8 cellular contexts compared by ENCODE assay signal in the genomic region with DNA sequence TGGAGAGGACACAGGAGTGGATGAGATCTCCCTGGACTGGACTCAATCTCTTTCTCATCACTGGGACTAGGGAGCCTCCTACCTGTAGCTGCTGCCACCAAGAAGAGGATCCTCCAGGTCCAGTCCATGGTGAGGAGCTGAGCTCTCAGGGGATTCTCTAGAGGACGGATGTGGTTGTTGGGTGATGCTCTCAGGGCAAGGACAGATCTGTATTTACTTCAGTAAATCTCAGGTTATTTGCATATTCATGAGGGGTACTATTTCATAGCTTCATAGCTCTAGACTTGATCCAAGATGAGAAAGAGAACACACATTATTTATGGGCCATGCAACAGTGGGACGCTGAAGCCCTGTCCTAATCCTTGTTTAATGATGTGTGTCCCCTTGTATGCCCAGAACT.
DNase-seq lines count a peak whose midpoint lies in the region; ATAC-seq lines count a peak whose summit lies in the region.
"Not testable (repeated sequence)": the region's sequence is repeated elsewhere in the genome, so short reads cannot be mapped to it uniquely, and the experiment has no call there.

No MANE protein-coding gene starts in this region.

- ATAC-seq in GM18517 (IDR thresholded peaks at IDR 0.05; ENCODE audit: unreplicated experiment): peak; percentile 87
- ATAC-seq in GM19351 (IDR thresholded peaks at IDR 0.05; ENCODE audit: unreplicated experiment): peak; percentile 76
- peak; percentile 78 for ATAC-seq in GM21528 (IDR thresholded peaks at IDR 0.05; ENCODE audit: low FRiP score, unreplicated experiment)
- peak; percentile 83 for ATAC-seq in HG02840 (IDR thresholded peaks at IDR 0.05; ENCODE audit: low FRiP score, unreplicated experiment)
- peak; percentile 60 for ATAC-seq in HG03103 (IDR thresholded peaks at IDR 0.05; ENCODE audit: low read depth, unreplicated experiment)
- peak; percentile 80 for ATAC-seq in HG03521 (IDR thresholded peaks at IDR 0.05; ENCODE audit: unreplicated experiment)
- peak; percentile 68 for ATAC-seq in activated naive CD8-positive, alpha-beta T cell treated with anti-CD3 and anti-CD28 coated beads, Interleukin-2, amount 10 ng/mL, durations not matched to agents 7 days and 5 days (ENCODE audit: low read depth)
- ATAC-seq in stimulated activated naive B cell treated with anti-CD40 and anti-IgM and Interleukin-4, amounts not matched to agents 10 μg/mL and 1 μg/mL and 100 μg/mL, for 72 hours (replicated peaks): peak; percentile 79 to 84

- not testable (repeated sequence) for H3K4me3 Mint-ChIP-seq in activated naive CD8-positive, alpha-beta T cell treated with anti-CD3 and anti-CD28 coated beads, Interleukin-2, amount 10 ng/mL, durations not matched to agents 7 days and 5 days; stimulated activated naive B cell treated with anti-CD40 and anti-IgM and Interleukin-4, amounts not matched to agents 10 μg/mL and 1 μg/mL and 100 μg/mL, for 72 hours

- H3K27me3 Mint-ChIP-seq in activated naive CD8-positive, alpha-beta T cell treated with anti-CD3 and anti-CD28 coated beads, Interleukin-2, amount 10 ng/mL, durations not matched to agents 7 days and 5 days; stimulated activated naive B cell treated with anti-CD40 and anti-IgM and Interleukin-4, amounts not matched to agents 10 μg/mL and 1 μg/mL and 100 μg/mL, for 72 hours: not testable (repeated sequence)

- POLR2A ChIA-PET in activated naive CD8-positive, alpha-beta T cell treated with anti-CD3 and anti-CD28 coated beads, Interleukin-2, amount 10 ng/mL, durations not matched to agents 7 days and 5 days (lab: Charles Lee): not testable (repeated sequence)

- H3K9me3 Mint-ChIP-seq in activated naive CD8-positive, alpha-beta T cell treated with anti-CD3 and anti-CD28 coated beads, Interleukin-2, amount 10 ng/mL, durations not matched to agents 7 days and 5 days; stimulated activated naive B cell treated with anti-CD40 and anti-IgM and Interleukin-4, amounts not matched to agents 10 μg/mL and 1 μg/mL and 100 μg/mL, for 72 hours: not testable (repeated sequence)

- not testable (repeated sequence) for H3K36me3 Mint-ChIP-seq in activated naive CD8-positive, alpha-beta T cell treated with anti-CD3 and anti-CD28 coated beads, Interleukin-2, amount 10 ng/mL, durations not matched to agents 7 days and 5 days; stimulated activated naive B cell treated with anti-CD40 and anti-IgM and Interleukin-4, amounts not matched to agents 10 μg/mL and 1 μg/mL and 100 μg/mL, for 72 hours

- not testable (repeated sequence) for DNase-seq in activated naive CD8-positive, alpha-beta T cell treated with anti-CD3 and anti-CD28 coated beads, Interleukin-2, amount 10 ng/mL, durations not matched to agents 7 days and 5 days; stimulated activated naive B cell treated with anti-CD40 and anti-IgM and Interleukin-4, amounts not matched to agents 10 μg/mL and 1 μg/mL and 100 μg/mL, for 72 hours

- H3K4me1 Mint-ChIP-seq in activated naive CD8-positive, alpha-beta T cell treated with anti-CD3 and anti-CD28 coated beads, Interleukin-2, amount 10 ng/mL, durations not matched to agents 7 days and 5 days; stimulated activated naive B cell treated with anti-CD40 and anti-IgM and Interleukin-4, amounts not matched to agents 10 μg/mL and 1 μg/mL and 100 μg/mL, for 72 hours: not testable (repeated sequence)

- H3K27ac Mint-ChIP-seq in activated naive CD8-positive, alpha-beta T cell treated with anti-CD3 and anti-CD28 coated beads, Interleukin-2, amount 10 ng/mL, durations not matched to agents 7 days and 5 days; stimulated activated naive B cell treated with anti-CD40 and anti-IgM and Interleukin-4, amounts not matched to agents 10 μg/mL and 1 μg/mL and 100 μg/mL, for 72 hours: not testable (repeated sequence)
